In the genomic region with DNA sequence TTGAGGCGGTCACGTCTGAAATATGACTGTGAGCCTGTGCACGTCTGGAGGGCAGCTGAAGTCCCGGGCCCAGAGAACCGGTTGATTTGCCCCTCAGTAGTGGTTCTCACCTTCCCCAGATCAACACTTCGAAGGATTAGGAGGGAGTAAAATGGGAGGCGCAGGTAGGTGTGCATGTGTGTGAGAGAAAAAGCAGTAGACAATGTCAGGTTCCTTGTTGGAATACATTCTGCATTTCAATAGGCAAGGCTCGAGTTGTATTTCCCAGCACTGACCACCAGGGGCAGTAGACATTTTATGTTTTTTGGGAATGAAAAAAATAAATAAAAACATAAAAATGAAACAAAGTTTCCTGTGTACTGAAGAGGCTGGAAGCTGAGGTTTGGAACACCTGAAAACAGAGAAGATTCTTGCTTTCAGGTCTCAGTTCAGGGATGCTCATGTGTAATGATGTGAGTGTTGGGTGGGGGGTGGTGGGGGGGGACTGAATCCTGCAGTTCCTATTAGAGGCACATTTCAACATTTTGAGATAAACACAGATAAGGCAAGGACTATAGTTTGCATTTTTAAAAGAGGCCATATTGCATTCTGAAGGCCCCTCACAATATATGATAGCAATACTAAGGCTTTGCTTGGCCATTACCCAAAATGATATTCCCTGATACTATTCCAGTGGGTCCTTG, we compare ENCODE assay signal across 8 cellular contexts.
A peak's percentile ranks its signal among the peaks of the same experiment; 100 is the strongest.
DNase-seq lines count a peak whose midpoint lies in the region; ATAC-seq and TF ChIP-seq lines count a peak whose summit lies in the region.

No MANE protein-coding gene starts in this region.

- H4K20me1 ChIP-seq in DND-41 (ENCODE audit: insufficient read depth, low read length), result no peaks in the 10 kb centered on the region

- no peak overlapping the region for H3K9ac ChIP-seq in DND-41 (ENCODE audit: low read depth, low read length)
- H3K9ac ChIP-seq in colonic mucosa (ENCODE audit: low read depth in 2 of 2, low read length in 2 of 2), result no peak overlapping the region

- H3K27me3 ChIP-seq in AG04450 (ENCODE audit: control insufficient read depth, insufficient read depth, low read length) (peaks cover 19% of the 10 kb centered on the region), DND-41 (ENCODE audit: insufficient read depth, low read length, poor library complexity) (peaks cover under 1% of the 10 kb centered on the region), colonic mucosa (no peaks in the 10 kb centered on the region)

- DNase-seq in AG04450 (ENCODE audit: low read depth, low spot score), result no peak
- peak; percentile 28 for DNase-seq in DND-41
- DNase-seq in NCI-H526 treated with DMSO at 0.1 percent for 48 hours (lab: John Stamatoyannopoulos, UW), result peak; percentile 62
- peak; percentile 47 for DNase-seq in colonic mucosa
- DNase-seq in neural crest cell (ENCODE audit: low read depth, low spot score), result peak; percentile 56
- DNase-seq in Ammon's horn (ENCODE audit: low spot score), result no peak
- no peak for DNase-seq in effector CD8-positive, alpha-beta T cell (lab: John Stamatoyannopoulos, UW)

- no peak overlapping the region for H3K27ac ChIP-seq in AG04450 (ENCODE audit: low read depth, low read length)
- H3K27ac ChIP-seq in DND-41 (ENCODE audit: low read length), result no peak overlapping the region
- H3K27ac ChIP-seq in colonic mucosa, result no peak overlapping the region

- H3K4me1 ChIP-seq in DND-41 (ENCODE audit: insufficient read depth, low read length) (no peaks in the 10 kb centered on the region), colonic mucosa (no peaks in the 10 kb centered on the region)

- H3K9me3 ChIP-seq in AG04450 (ENCODE audit: control insufficient read depth, insufficient read depth, low read length) (no peaks in the 10 kb centered on the region), DND-41 (ENCODE audit: insufficient read depth, low read length, severe bottlenecking) (no peaks in the 10 kb centered on the region), colonic mucosa (no peaks in the 10 kb centered on the region)

- no peaks in the 10 kb centered on the region for H3K79me2 ChIP-seq in DND-41 (ENCODE audit: insufficient read depth, low read length)

- no peak overlapping the region for H3K4me3 ChIP-seq in AG04450 (ENCODE audit: low read depth, low read length)
- no peak overlapping the region for H3K4me3 ChIP-seq in DND-41 (ENCODE audit: low read depth in 1 of 2, low read length in 2 of 2)
- H3K4me3 ChIP-seq in colonic mucosa, result no peak overlapping the region

- peaks cover 14% of the 10 kb centered on the region for H3K27me3 Mint-ChIP-seq in neural crest cell (ENCODE audit: low read depth)

- ATAC-seq in DND-41 (ENCODE audit: insufficient read depth, low read depth) (no peak), HG03571 (IDR thresholded peaks at IDR 0.05; ENCODE audit: unreplicated experiment) (no peak)

- CTCF ChIA-PET in AG04450 (lab: Charles Lee), result interaction anchor here (0.6 to 2.6 kb wide), 12 partner anchors 10 to 598 kb away, joined by 3 to 22 read pairs (median 5); no protein-coding TSS in a partner anchor

- no peak overlapping the region for H3K27ac Mint-ChIP-seq in neural crest cell (ENCODE audit: unreplicated experiment)

- no peak overlapping the region for H3K4me3 Mint-ChIP-seq in neural crest cell

- peaks cover 22% of the 10 kb centered on the region for H3K4me1 Mint-ChIP-seq in neural crest cell

- peaks cover 6% of the 10 kb centered on the region for H3K36me3 Mint-ChIP-seq in neural crest cell (ENCODE audit: low read depth)

- intact Hi-C loops in colonic mucosa (cut with DNase I), result no loop called here

- H3K4me2 ChIP-seq in DND-41 (ENCODE audit: insufficient read depth, low read length), result no peak overlapping the region

- no peaks in the 10 kb centered on the region for H3K9me3 Mint-ChIP-seq in neural crest cell

- TF ChIP-seq CTCF in AG04450 (IDR thresholded peaks at IDR 0.05; ENCODE audit: low read depth, low read length) (peak; percentile 76), DND-41 (IDR thresholded peaks at IDR 0.05; ENCODE audit: borderline replicate concordance, extremely low read depth, low read length, poor library complexity, severe bottlenecking) (peak; percentile 77), colonic mucosa (IDR thresholded peaks at IDR 0.05) (peak; percentile 80), neural crest cell (conservative IDR thresholded peaks at IDR 0.05) (peak; percentile 83)

- H3K36me3 ChIP-seq in DND-41 (ENCODE audit: insufficient read depth, low read length) (no peaks in the 10 kb centered on the region), colonic mucosa (no peaks in the 10 kb centered on the region)

- H2AFZ ChIP-seq in DND-41 (ENCODE audit: low read depth, low read length), result no peak overlapping the region

- POLR2A ChIA-PET in AG04450 (lab: Yijun Ruan, JAX), result no interaction called here

Comparison
In these comparisons a context has a peak if more than half of its experiments do, and no peak if none do; other contexts are left out.
1. DNase-seq: peak in DND-41 (single experiment), NCI-H526 treated with DMSO at 0.1 percent for 48 hours (single experiment), colonic mucosa (single experiment) and neural crest cell (single experiment); none in AG04450 (single experiment), Ammon's horn (single experiment) and effector CD8-positive, alpha-beta T cell (single experiment).
2. Peak in every context shown above with its lines, with median percentiles within 50 percentile points of each other: CTCF ChIP-seq.